2 cellular contexts compared by ENCODE assay signal in genomic region chr10:127979017-127979416, GRCh38.
TF ChIP-seq lines count a peak whose summit lies in the region.

No MANE protein-coding gene starts in this region.

TF ChIP-seq in liver, 16 proteins besides CTCF, POLR2A, EP300 and RAD21 (continued from another document):
- TF ChIP-seq NR2F2 (IDR thresholded peaks at IDR 0.05) = peak; percentile 31
- TF ChIP-seq HNF4G (IDR thresholded peaks at IDR 0.05) = no peak

TF ChIP-seq in HepG2, 621 proteins besides CTCF, POLR2A, EP300 and RAD21:
- TF ChIP-seq ASH2L (IDR thresholded peaks at IDR 0.05; ENCODE audit: insufficient read length, low read depth, low read length) (no peak), KDM4B (CRISPR knock-in tag; IDR thresholded peaks at IDR 0.05) (no peak), PAWR (CRISPR knock-in tag; IDR thresholded peaks at IDR 0.05; ENCODE audit: borderline replicate concordance) (no peak), HCFC1 (IDR thresholded peaks at IDR 0.05; ENCODE audit: low read depth, low read length) (no peak), TCF12 (IDR thresholded peaks at IDR 0.05) (no peak), TCF12 (CRISPR knock-in tag; IDR thresholded peaks at IDR 0.05) (no peak), ZNF598 (CRISPR knock-in tag; IDR thresholded peaks at IDR 0.05; ENCODE audit: borderline replicate concordance) (no peak), ZBTB37 (CRISPR knock-in tag; IDR thresholded peaks at IDR 0.05) (no peak), KLF15 (CRISPR knock-in tag; IDR thresholded peaks at IDR 0.05; ENCODE audit: borderline replicate concordance) (no peak), FOXM1 (CRISPR knock-in tag; IDR thresholded peaks at IDR 0.05) (no peak), CEBPB (IDR thresholded peaks at IDR 0.05; ENCODE audit: borderline replicate concordance, low read depth, low read length) (no peak), ZBTB21 (CRISPR knock-in tag; IDR thresholded peaks at IDR 0.05) (no peak), SIN3A (IDR thresholded peaks at IDR 0.05; ENCODE audit: borderline replicate concordance, low read depth, low read length) (no peak), ZMAT3 (CRISPR knock-in tag; conservative IDR thresholded peaks at IDR 0.05) (no peak), NFYB (CRISPR knock-in tag; IDR thresholded peaks at IDR 0.05) (no peak), MED8 (CRISPR knock-in tag; IDR thresholded peaks at IDR 0.05; ENCODE audit: insufficient replicate concordance) (no peak), TEAD2 (CRISPR knock-in tag; IDR thresholded peaks at IDR 0.05) (no peak), SP2 (CRISPR knock-in tag; IDR thresholded peaks at IDR 0.05) (no peak), PRMT3 (CRISPR knock-in tag; IDR thresholded peaks at IDR 0.05; ENCODE audit: borderline replicate concordance, low read depth) (no peak)
- TF ChIP-seq, protein P1, sequence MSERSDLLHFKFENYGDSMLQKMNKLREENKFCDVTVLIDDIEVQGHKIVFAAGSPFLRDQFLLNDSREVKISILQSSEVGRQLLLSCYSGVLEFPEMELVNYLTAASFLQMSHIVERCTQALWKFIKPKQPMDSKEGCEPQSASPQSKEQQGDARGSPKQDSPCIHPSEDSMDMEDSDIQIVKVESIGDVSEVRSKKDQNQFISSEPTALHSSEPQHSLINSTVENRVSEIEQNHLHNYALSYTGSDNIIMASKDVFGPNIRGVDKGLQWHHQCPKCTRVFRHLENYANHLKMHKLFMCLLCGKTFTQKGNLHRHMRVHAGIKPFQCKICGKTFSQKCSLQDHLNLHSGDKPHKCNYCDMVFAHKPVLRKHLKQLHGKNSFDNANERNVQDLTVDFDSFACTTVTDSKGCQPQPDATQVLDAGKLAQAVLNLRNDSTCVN (CRISPR knock-in tag; IDR thresholded peaks at IDR 0.05; ENCODE audit: borderline replicate concordance) = no peak
- TF ChIP-seq, protein P2, sequence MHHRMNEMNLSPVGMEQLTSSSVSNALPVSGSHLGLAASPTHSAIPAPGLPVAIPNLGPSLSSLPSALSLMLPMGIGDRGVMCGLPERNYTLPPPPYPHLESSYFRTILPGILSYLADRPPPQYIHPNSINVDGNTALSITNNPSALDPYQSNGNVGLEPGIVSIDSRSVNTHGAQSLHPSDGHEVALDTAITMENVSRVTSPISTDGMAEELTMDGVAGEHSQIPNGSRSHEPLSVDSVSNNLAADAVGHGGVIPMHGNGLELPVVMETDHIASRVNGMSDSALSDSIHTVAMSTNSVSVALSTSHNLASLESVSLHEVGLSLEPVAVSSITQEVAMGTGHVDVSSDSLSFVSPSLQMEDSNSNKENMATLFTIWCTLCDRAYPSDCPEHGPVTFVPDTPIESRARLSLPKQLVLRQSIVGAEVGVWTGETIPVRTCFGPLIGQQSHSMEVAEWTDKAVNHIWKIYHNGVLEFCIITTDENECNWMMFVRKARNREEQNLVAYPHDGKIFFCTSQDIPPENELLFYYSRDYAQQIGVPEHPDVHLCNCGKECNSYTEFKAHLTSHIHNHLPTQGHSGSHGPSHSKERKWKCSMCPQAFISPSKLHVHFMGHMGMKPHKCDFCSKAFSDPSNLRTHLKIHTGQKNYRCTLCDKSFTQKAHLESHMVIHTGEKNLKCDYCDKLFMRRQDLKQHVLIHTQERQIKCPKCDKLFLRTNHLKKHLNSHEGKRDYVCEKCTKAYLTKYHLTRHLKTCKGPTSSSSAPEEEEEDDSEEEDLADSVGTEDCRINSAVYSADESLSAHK (CRISPR knock-in tag; IDR thresholded peaks at IDR 0.05; ENCODE audit: borderline replicate concordance) = no peak
TF ChIP-seq in HepG2: peak in this region for 0.
